In genomic region chr14:50808053-50808452, GRCh38 we compare ENCODE assay signal across 24 cellular contexts. TPM values are rescaled to one million over a fixed set of nuclear protein-coding genes. Genes with fewer than 3 reads are reported as not detected.
DNase-seq lines count a peak whose midpoint lies in the region; ATAC-seq and TF ChIP-seq lines count a peak whose summit lies in the region.
"Had no signal": no experiment of that assay in that cellular context is flagged by ENCODE, and none has a peak within 500 bp of the region (broad histone marks: within the 10 kb centered on the region; RNA-seq: fewer than 3 reads in every experiment).

No MANE protein-coding gene starts in this region.

- H3K4me1 Mint-ChIP-seq in GM23338 = peaks cover 16% of the 10 kb centered on the region
- peaks cover 39% of the 10 kb centered on the region for H3K4me1 Mint-ChIP-seq in central memory CD8-positive, alpha-beta T cell

- H3K4me3 ChIP-seq in GM23338 (no peak overlapping the region), neutrophil (ENCODE audit: low read depth in 1 of 2, low read length in 1 of 2) (no peak overlapping the region), tibial nerve (no peak overlapping the region)
- H3K4me3 ChIP-seq: MG63 had no signal

- peaks cover 20% of the 10 kb centered on the region for H3K4me1 ChIP-seq in GM23338 (ENCODE audit: insufficient read depth)
- peaks cover 22 to 28% of the 10 kb centered on the region in 2 experiments for H3K4me1 ChIP-seq in neutrophil (ENCODE audit: control insufficient read depth in 1 of 2, insufficient read depth in 1 of 2, low read depth in 1 of 2, low read length in 1 of 2)
- H3K4me1 ChIP-seq in tibial nerve = peaks cover 0 to 6% (median 0%) of the 10 kb centered on the region in 4 donors
- H3K4me1 ChIP-seq: BE2C had no signal

- H4K20me1 ChIP-seq in GM23338 (replicated peaks; ENCODE audit: insufficient read depth) = 0 out of 2 replicates have a peak, but pooled peaks cover 2% of the 10 kb centered on the region

- peak; percentile 84 for ATAC-seq in GM23338
- ATAC-seq in central memory CD8-positive, alpha-beta T cell (replicated peaks; ENCODE audit: extremely low read depth, poor library complexity, severe bottlenecking) = no peak
- ATAC-seq: HCT116 had no signal

- TF ChIP-seq EP300 in tibial nerve (IDR thresholded peaks at IDR 0.05) = no peak

- peak overlapping the region; percentile 24; the same call in 1 of the 2 replicates for H3K4me2 ChIP-seq in GM23338

- H3K27ac ChIP-seq in GM23338 (ENCODE audit: low read depth) (no peak overlapping the region), neutrophil (peak overlapping the region; percentile 5), tibial nerve (no peak overlapping the region)
- H3K27ac ChIP-seq: 22Rv1, RWPE1 had no signal

- WGBS in tibial nerve, 2 donors = 83 to 86% methylated on average over 5 of the region's 5 CpGs

- H3K4me3 Mint-ChIP-seq in GM23338 = no peak overlapping the region
- H3K4me3 Mint-ChIP-seq in central memory CD8-positive, alpha-beta T cell = no peak overlapping the region
- H3K4me3 Mint-ChIP-seq: CD14-positive monocyte had no signal

- H3K36me3 ChIP-seq in GM23338 (ENCODE audit: insufficient read depth) = no peaks in the 10 kb centered on the region
- peaks cover 44% of the 10 kb centered on the region for H3K36me3 ChIP-seq in neutrophil
- peaks cover 0 to 24% (median 0%) of the 10 kb centered on the region in 3 donors for H3K36me3 ChIP-seq in tibial nerve
- H3K36me3 ChIP-seq: BE2C, MG63 had no signal

- H3K36me3 Mint-ChIP-seq in GM23338 (ENCODE audit: low read depth) = no peaks in the 10 kb centered on the region; the same call in 2 of the 3 replicates
- peaks cover 21% of the 10 kb centered on the region for H3K36me3 Mint-ChIP-seq in central memory CD8-positive, alpha-beta T cell (ENCODE audit: insufficient read depth)

- TF ChIP-seq POLR2A in tibial nerve (IDR thresholded peaks at IDR 0.05) = no peak

- no peak for TF ChIP-seq CTCF in GM23338 (conservative IDR thresholded peaks at IDR 0.05; ENCODE audit: low read depth in 2 of 2)
- no peak for TF ChIP-seq CTCF in neutrophil (IDR thresholded peaks at IDR 0.05)
- no peak for TF ChIP-seq CTCF in tibial nerve (IDR thresholded peaks at IDR 0.05)

- no peaks in the 10 kb centered on the region for H3K27me3 ChIP-seq in GM23338 (ENCODE audit: insufficient read depth)
- no peaks in the 10 kb centered on the region for H3K27me3 ChIP-seq in neutrophil
- H3K27me3 ChIP-seq in tibial nerve = no peaks in the 10 kb centered on the region
- H3K27me3 ChIP-seq: BE2C, MG63 had no signal

- peak; percentile 38 for DNase-seq in activated CD8-positive, alpha-beta memory T cell treated with anti-CD3 and anti-CD28 coated beads for 24 hours
- no peak for DNase-seq in activated CD8-positive, alpha-beta memory T cell treated with anti-CD3 and anti-CD28 coated beads, Interleukin-2, amount 50 U/mL, for 48 hours
- DNase-seq in GM23338 (ENCODE audit: low spot score) (peak; percentile 63), tibial nerve (ENCODE audit: low spot score in 2 of 2) (no peak), T-helper 9 cell (no peak)
- DNase-seq in central memory CD8-positive, alpha-beta T cell (ENCODE audit: low spot score in 2 of 2) = no peak
- DNase-seq in stimulated activated naive CD4-positive, alpha-beta T cell treated with Interleukin-2 at 50 U/mL for 16 hours (lab: John Stamatoyannopoulos, UW) = no peak
- DNase-seq: BE2C, DMS153, GOT3, IMR-90, KG1, MG63, NCI-H1417, NCI-H1694 treated with DMSO at 0.1 percent for 48 hours, NCI-H2081, NCI-H2227 treated with DMSO at 0.1 percent for 48 hours, NCI-H69, SHP77 had no signal

- no peak overlapping the region for H3K27ac Mint-ChIP-seq in GM23338
- peak overlapping the region; percentile 38 for H3K27ac Mint-ChIP-seq in central memory CD8-positive, alpha-beta T cell (ENCODE audit: low read depth)

- peaks cover 3% of the 10 kb centered on the region; the same call in 1 of the 2 replicates for H3K79me2 ChIP-seq in GM23338 (replicated peaks; ENCODE audit: insufficient read depth)

- H3K9me3 Mint-ChIP-seq in GM23338 = no peaks in the 10 kb centered on the region
- no peaks in the 10 kb centered on the region for H3K9me3 Mint-ChIP-seq in central memory CD8-positive, alpha-beta T cell

- no peaks in the 10 kb centered on the region for H3K27me3 Mint-ChIP-seq in GM23338 (ENCODE audit: insufficient read depth, low read depth, poor library complexity)
- no peaks in the 10 kb centered on the region for H3K27me3 Mint-ChIP-seq in central memory CD8-positive, alpha-beta T cell

- H3K9me3 ChIP-seq in neutrophil (no peaks in the 10 kb centered on the region), tibial nerve (no peaks in the 10 kb centered on the region)
- H3K9me3 ChIP-seq: BE2C, MG63 had no signal

- no peaks in the 10 kb centered on the region for H3F3A ChIP-seq in GM23338 (replicated peaks; ENCODE audit: low read depth)

- no peaks in the 10 kb centered on the region for H3K9me2 ChIP-seq in GM23338 (ENCODE audit: insufficient read depth)

- H2AFZ ChIP-seq in GM23338 = no peak overlapping the region

TF ChIP-seq in GM23338, 12 proteins besides CTCF, POLR2A, EP300 and RAD21 (continues in another document):
- TF ChIP-seq REST (IDR thresholded peaks at IDR 0.05; ENCODE audit: unreplicated experiment) (no peak), POLR2AphosphoS5 (IDR thresholded peaks at IDR 0.05; ENCODE audit: low read depth) (no peak), NANOG (IDR thresholded peaks at IDR 0.05; ENCODE audit: borderline replicate concordance) (no peak), CREB1 (CRISPR knock-in tag; IDR thresholded peaks at IDR 0.05; ENCODE audit: low read depth) (no peak)

RNA-seq across cellular contexts. Expression of gene NIN, which starts 22.9 kb away (rescaled TPM):
- 12.9 and 17.4 TPM in 2 replicates for total RNA-seq in GM23338 (2014; rRNA removed; shearing (Covaris generic))
- polyA plus RNA-seq in GM23338 (2016; fragmentation: Nextera tagmentation; extraction: Ambion mirVana) = 6.2 and 7.4 TPM in 2 replicates
- total RNA-seq in tibial nerve = 10 to 100 TPM; 24.1 to 35.7 (median 30.7) TPM

Comparison
In these comparisons a context has a peak if more than half of its experiments do, and no peak if none do; other contexts are left out.
1. DNase-seq: peak in activated CD8-positive, alpha-beta memory T cell treated with anti-CD3 and anti-CD28 coated beads for 24 hours (single experiment) and GM23338 (single experiment); none in activated CD8-positive, alpha-beta memory T cell treated with anti-CD3 and anti-CD28 coated beads, Interleukin-2, amount 50 U/mL, for 48 hours (single experiment), central memory CD8-positive, alpha-beta T cell (0 of 2), tibial nerve (0 of 2), T-helper 9 cell (single experiment) and stimulated activated naive CD4-positive, alpha-beta T cell treated with Interleukin-2 at 50 U/mL for 16 hours (single experiment).